In the genomic region with DNA sequence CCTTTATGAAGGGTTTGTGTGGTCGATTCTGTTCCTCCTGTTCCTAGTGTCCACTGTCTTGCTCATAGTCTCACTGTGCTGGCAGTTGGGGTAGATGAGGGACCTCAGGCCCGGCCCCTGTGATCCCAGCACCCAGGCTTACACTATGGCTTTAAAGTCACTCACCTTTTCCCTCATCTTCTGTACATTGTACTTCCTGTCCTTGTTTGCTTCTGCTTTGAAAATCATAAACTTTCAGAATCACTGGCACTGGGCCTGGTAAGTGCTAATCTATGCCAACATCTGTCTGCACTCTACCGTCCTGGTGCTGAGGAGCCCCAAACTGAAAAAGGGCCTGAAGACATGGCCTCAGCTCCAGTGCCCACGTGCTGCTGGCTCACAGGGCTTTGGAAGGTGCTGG, we compare ENCODE assay signal across 1 cellular context.
TF ChIP-seq lines count a peak whose summit lies in the region.

No MANE protein-coding gene starts in this region.

TF ChIP-seq in H1, 55 proteins besides CTCF, POLR2A, EP300 and RAD21:
- no peak for TF ChIP-seq KDM5A (IDR thresholded peaks at IDR 0.05; ENCODE audit: low read length)
- TF ChIP-seq CEBPB (IDR thresholded peaks at IDR 0.05; ENCODE audit: low read depth, low read length), result no peak
- no peak for TF ChIP-seq RXRA (IDR thresholded peaks at IDR 0.05; ENCODE audit: insufficient read depth, low read depth, low read length)
- TF ChIP-seq HDAC6 (IDR thresholded peaks at IDR 0.05; ENCODE audit: low read depth, low read length), result no peak
- TF ChIP-seq SP2 (IDR thresholded peaks at IDR 0.05; ENCODE audit: low read length), result no peak
- no peak for TF ChIP-seq JUND (IDR thresholded peaks at IDR 0.05; ENCODE audit: low read length)
- no peak for TF ChIP-seq SIX5 (IDR thresholded peaks at IDR 0.05; ENCODE audit: low read depth, low read length)
- TF ChIP-seq TBP (IDR thresholded peaks at IDR 0.05; ENCODE audit: low read depth, low read length), result no peak
- TF ChIP-seq, protein P1, sequence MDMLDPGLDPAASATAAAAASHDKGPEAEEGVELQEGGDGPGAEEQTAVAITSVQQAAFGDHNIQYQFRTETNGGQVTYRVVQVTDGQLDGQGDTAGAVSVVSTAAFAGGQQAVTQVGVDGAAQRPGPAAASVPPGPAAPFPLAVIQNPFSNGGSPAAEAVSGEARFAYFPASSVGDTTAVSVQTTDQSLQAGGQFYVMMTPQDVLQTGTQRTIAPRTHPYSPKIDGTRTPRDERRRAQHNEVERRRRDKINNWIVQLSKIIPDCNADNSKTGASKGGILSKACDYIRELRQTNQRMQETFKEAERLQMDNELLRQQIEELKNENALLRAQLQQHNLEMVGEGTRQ (IDR thresholded peaks at IDR 0.05; ENCODE audit: low read length), result no peak
- TF ChIP-seq, protein P2, sequence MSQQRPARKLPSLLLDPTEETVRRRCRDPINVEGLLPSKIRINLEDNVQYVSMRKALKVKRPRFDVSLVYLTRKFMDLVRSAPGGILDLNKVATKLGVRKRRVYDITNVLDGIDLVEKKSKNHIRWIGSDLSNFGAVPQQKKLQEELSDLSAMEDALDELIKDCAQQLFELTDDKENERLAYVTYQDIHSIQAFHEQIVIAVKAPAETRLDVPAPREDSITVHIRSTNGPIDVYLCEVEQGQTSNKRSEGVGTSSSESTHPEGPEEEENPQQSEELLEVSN (IDR thresholded peaks at IDR 0.05), result no peak
- no peak for TF ChIP-seq POU5F1 (IDR thresholded peaks at IDR 0.05; ENCODE audit: low read depth, low read length)
- no peak for TF ChIP-seq SP1 (IDR thresholded peaks at IDR 0.05; ENCODE audit: low read depth, low read length)
TF ChIP-seq in H1: peak in this region for 0.
